9 cellular contexts compared by ENCODE assay signal in the genomic region with DNA sequence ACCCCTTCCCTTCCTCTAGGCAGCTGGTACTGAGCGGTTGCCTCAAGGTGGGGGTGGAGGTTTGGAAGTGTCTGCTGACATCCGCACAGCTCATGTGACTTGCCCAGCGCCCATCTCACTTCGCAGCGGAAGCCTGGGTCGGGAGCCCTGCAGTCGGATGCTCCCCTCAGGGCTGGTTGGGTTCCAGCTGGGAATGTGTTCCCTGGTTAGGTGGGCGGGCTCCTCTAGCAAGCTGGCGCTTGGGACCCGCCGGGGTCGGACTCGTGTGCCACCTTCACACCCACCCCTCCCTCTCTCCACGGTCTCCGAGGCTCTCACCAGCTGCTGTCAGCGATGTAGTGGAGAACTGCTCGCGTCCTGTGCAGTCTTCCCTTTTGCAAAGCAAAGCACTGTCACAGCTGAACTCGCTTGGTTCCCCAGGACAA. TPM values are rescaled to one million over a fixed set of nuclear protein-coding genes. Genes with fewer than 3 reads are reported as not detected.
DNase-seq lines count a peak whose midpoint lies in the region; ATAC-seq, FAIRE-seq and TF ChIP-seq lines count a peak whose summit lies in the region.
"Had no signal": no experiment of that assay in that cellular context is flagged by ENCODE, and none has a peak within 500 bp of the region (broad histone marks: within the 10 kb centered on the region; RNA-seq: fewer than 3 reads in every experiment).

No MANE protein-coding gene starts in this region.

- 85% methylated on average over 19 of the region's 19 CpGs for WGBS in smooth muscle cell (ENCODE audit: low lambda C conversion rate)

- no peaks in the 10 kb centered on the region for H3K9me3 Mint-ChIP-seq in CD4-positive, alpha-beta T cell
- H3K9me3 Mint-ChIP-seq in brain (no peaks in the 10 kb centered on the region), mesothelial cell of epicardium (no peaks in the 10 kb centered on the region)

- H3K4me1 ChIP-seq in mucosa of descending colon (ENCODE audit: low read depth) (peaks cover 26% of the 10 kb centered on the region), uterus (peaks cover 8 to 16% of the 10 kb centered on the region in 2 donors), smooth muscle cell (ENCODE audit: low read depth) (peaks cover 36% of the 10 kb centered on the region)

- no peaks in the 10 kb centered on the region for H3K36me3 ChIP-seq in mucosa of descending colon (ENCODE audit: low read depth)
- H3K36me3 ChIP-seq in uterus: no peaks in the 10 kb centered on the region
- no peaks in the 10 kb centered on the region for H3K36me3 ChIP-seq in smooth muscle cell (ENCODE audit: low read depth)

- no peaks in the 10 kb centered on the region for H3K27me3 ChIP-seq in CD4-positive, alpha-beta T cell (ENCODE audit: control insufficient read depth, insufficient read depth, low read length)
- H3K27me3 ChIP-seq in uterus (no peaks in the 10 kb centered on the region), smooth muscle cell (ENCODE audit: low read depth) (no peaks in the 10 kb centered on the region)

- TF ChIP-seq CTCF in CD4-positive, alpha-beta T cell (IDR thresholded peaks at IDR 0.05): no peak
- no peak for TF ChIP-seq CTCF in brain (conservative IDR thresholded peaks at IDR 0.05)
- no peak for TF ChIP-seq CTCF in mucosa of descending colon (IDR thresholded peaks at IDR 0.05)
- no peak for TF ChIP-seq CTCF in uterus (IDR thresholded peaks at IDR 0.05)
- no peak for TF ChIP-seq CTCF in mesothelial cell of epicardium (IDR thresholded peaks at IDR 0.05; ENCODE audit: unreplicated experiment)
- TF ChIP-seq CTCF in smooth muscle cell (IDR thresholded peaks at IDR 0.05; ENCODE audit: borderline replicate concordance, insufficient read depth, poor library complexity, severe bottlenecking): no peak

- H3K27ac ChIP-seq in CD4-positive, alpha-beta T cell (ENCODE audit: low read depth, low read length): peak overlapping the region; percentile 18
- H3K27ac ChIP-seq in uterus (peak overlapping the region in 1 of 2 donors; percentile 44), smooth muscle cell (ENCODE audit: low read depth) (no peak overlapping the region)

- peaks cover 100% of the 10 kb centered on the region for H4K20me1 ChIP-seq in smooth muscle cell (ENCODE audit: low read depth)

- H3K4me1 Mint-ChIP-seq in CD4-positive, alpha-beta T cell (ENCODE audit: low read depth): peaks cover 60% of the 10 kb centered on the region
- H3K4me1 Mint-ChIP-seq in brain (peaks cover 76% of the 10 kb centered on the region), mesothelial cell of epicardium (peaks cover 39% of the 10 kb centered on the region)

- H3K4me3 Mint-ChIP-seq in CD4-positive, alpha-beta T cell: peak overlapping the region; percentile 73
- peak overlapping the region; percentile 24 to 75 (median 56) for H3K4me3 Mint-ChIP-seq in brain
- H3K4me3 Mint-ChIP-seq in mesothelial cell of epicardium: no peak overlapping the region

- H3F3A ChIP-seq in smooth muscle cell (ENCODE audit: low read depth): no peaks in the 10 kb centered on the region

- H3K79me2 ChIP-seq in smooth muscle cell (ENCODE audit: low read depth): peaks cover 96% of the 10 kb centered on the region

- no peak overlapping the region for H3K9ac ChIP-seq in smooth muscle cell (ENCODE audit: low read depth)

- no peaks in the 10 kb centered on the region for H3K36me3 Mint-ChIP-seq in CD4-positive, alpha-beta T cell (ENCODE audit: low read depth)
- H3K36me3 Mint-ChIP-seq in brain: no peaks in the 10 kb centered on the region
- no peaks in the 10 kb centered on the region for H3K36me3 Mint-ChIP-seq in mesothelial cell of epicardium

- CTCF ChIA-PET in CD4-positive, alpha-beta T cell (lab: Charles Lee): interaction anchor here (1.0 to 1.8 kb wide), 3 partner anchors 11 to 23 kb away, joined by 4 to 8 read pairs (median 5); a partner anchor contains a TSS

- peak; percentile 22 to 55 (median 42) for DNase-seq in CD4-positive, alpha-beta T cell
- DNase-seq in NCI-H2081 (lab: John Stamatoyannopoulos, UW) (peak; percentile 68 to 84), mucosa of descending colon (no peak), uterus (no peak), GM12892 (ENCODE audit: insufficient read length) (no peak), mesothelial cell of epicardium (ENCODE audit: low spot score in 2 of 2, unreplicated experiment in 2 of 2) (no peak), smooth muscle cell (lab: John Stamatoyannopoulos, UW; ENCODE audit: unreplicated experiment) (no peak)
- DNase-seq: NCI-H748 treated with DMSO at 0.1 percent for 48 hours had no signal

- H2AFZ ChIP-seq in smooth muscle cell (ENCODE audit: low read depth): no peak overlapping the region

- H3K9me3 ChIP-seq in CD4-positive, alpha-beta T cell (ENCODE audit: control insufficient read depth, low read length): no peaks in the 10 kb centered on the region
- H3K9me3 ChIP-seq in mucosa of descending colon (no peaks in the 10 kb centered on the region), uterus (no peaks in the 10 kb centered on the region), smooth muscle cell (replicated peaks; ENCODE audit: low read depth) (no peaks in the 10 kb centered on the region)

- POLR2A ChIA-PET in CD4-positive, alpha-beta T cell (lab: Charles Lee): interaction anchor here (0.6 to 4.8 kb wide), 8 partner anchors 10 to 259 kb away, joined by 3 to 71 read pairs (median 4); a partner anchor contains a TSS

- peak overlapping the region; percentile 86 for H3K27ac Mint-ChIP-seq in CD4-positive, alpha-beta T cell
- H3K27ac Mint-ChIP-seq in brain (peak overlapping the region; percentile 75 to 93 (median 89)), mesothelial cell of epicardium (no peak overlapping the region)

- ATAC-seq in CD4-positive, alpha-beta T cell (ENCODE audit: poor library complexity): peak; percentile 94
- peak; percentile 31 for ATAC-seq in mucosa of descending colon

- no peak overlapping the region for H3K4me2 ChIP-seq in smooth muscle cell

- no peak for TF ChIP-seq POLR2A in uterus (IDR thresholded peaks at IDR 0.05)
- no peak for TF ChIP-seq POLR2A in GM12892 (IDR thresholded peaks at IDR 0.05; ENCODE audit: low read depth, low read length)

- FAIRE-seq in GM12892 (lab: Jason Lieb, UNC): no peak

- H3K4me3 ChIP-seq in mucosa of descending colon: no peak overlapping the region
- H3K4me3 ChIP-seq in uterus: no peak overlapping the region
- H3K4me3 ChIP-seq in smooth muscle cell: no peak overlapping the region

- H3K27me3 Mint-ChIP-seq in CD4-positive, alpha-beta T cell: no peaks in the 10 kb centered on the region
- H3K27me3 Mint-ChIP-seq in brain: no peaks in the 10 kb centered on the region
- no peaks in the 10 kb centered on the region for H3K27me3 Mint-ChIP-seq in mesothelial cell of epicardium (ENCODE audit: low read depth)

- intact Hi-C loops in CD4-positive, alpha-beta T cell (cut with DNase I, micrococcal nuclease): loop anchor here in 1 of 2 experiments (5.0 kb wide), 1 partner anchor 84 kb away; no protein-coding TSS in a partner anchor
- intact Hi-C loops in mucosa of descending colon (cut with DNase I, micrococcal nuclease) (no loop called here), uterus (cut with DNase I; ENCODE audit: low total_unique reads) (no loop called here)

RNA-seq across cellular contexts. Expression of a gene that starts 10.2 kb away (rescaled TPM):
- 10 to 100 TPM; 17.2 to 19.6 TPM for total RNA-seq in CD4-positive, alpha-beta T cell
- 59.2 TPM for polyA plus RNA-seq in brain (ENCODE audit: insufficient read depth, low read depth, low replicate concordance)
- total RNA-seq in mucosa of descending colon: 10 to 100 TPM; 27.2 to 33.6 (median 31.7) TPM
- 10 to 100 TPM in 3 of 4 donors, 1 to 10 TPM in 1; 6.7 to 43.8 (median 24.4) TPM for total RNA-seq in uterus
- 6.2 TPM for polyA plus RNA-seq in GM12892 (2012; ENCODE audit: missing spikeins)
- 36.2 to 40.7 TPM (median 38.9 TPM) in 3 replicates for total RNA-seq in mesothelial cell of epicardium
- total RNA-seq in smooth muscle cell: 11.7 and 19.2 TPM in 2 replicates
- polyA plus RNA-seq in smooth muscle cell: 8.2 and 8.7 TPM in 2 replicates

RNA-seq across cellular contexts. Expression of a gene that starts 24.2 kb away (rescaled TPM):
- 1 to 10 TPM; 4.0 to 4.8 TPM for total RNA-seq in CD4-positive, alpha-beta T cell
- polyA plus RNA-seq in brain (ENCODE audit: insufficient read depth, low read depth, low replicate concordance) (20.6 TPM), smooth muscle cell (66.5 and 67.0 TPM in 2 replicates)
- total RNA-seq in mucosa of descending colon (10 to 100 TPM; 14.4 to 22.6 (median 21.8) TPM), uterus (10 to 100 TPM in 3 of 4 donors, 1 to 10 TPM in 1; 3.5 to 18.4 (median 13.7) TPM), mesothelial cell of epicardium (24.2 to 27.5 TPM (median 24.4 TPM) in 3 replicates), smooth muscle cell (29.4 and 50.6 TPM in 2 replicates)
- 44.3 TPM for polyA plus RNA-seq in GM12892 (2012; ENCODE audit: missing spikeins)

RNA-seq across cellular contexts. Expression of a gene that starts 26.9 kb away (rescaled TPM):
- 1 to 10 TPM; 2.0 to 2.4 TPM for total RNA-seq in CD4-positive, alpha-beta T cell
- polyA plus RNA-seq in brain (ENCODE audit: insufficient read depth, low read depth, low replicate concordance) (2.1 TPM), smooth muscle cell (0.21 and 1.7 TPM in 2 replicates)
- total RNA-seq in mucosa of descending colon (1 to 10 TPM; 2.8 to 5.0 (median 4.9) TPM), uterus (under 1 TPM in 1 of 4 donors, not detected in 3; 0.27 TPM), mesothelial cell of epicardium (0.99 to 1.1 TPM (median 1.1 TPM) in 3 replicates), smooth muscle cell (1.1 TPM in 1 of 2 replicates, not detected in the other)
- 0.68 TPM for polyA plus RNA-seq in GM12892 (2012; ENCODE audit: missing spikeins)

RNA-seq across cellular contexts. Expression of a gene that starts 57.6 kb away (rescaled TPM):
- total RNA-seq in CD4-positive, alpha-beta T cell: under 1 TPM; 0.73 to 0.91 TPM
- 0.42 TPM for polyA plus RNA-seq in brain (ENCODE audit: insufficient read depth, low read depth, low replicate concordance)
- not detected for total RNA-seq in mucosa of descending colon
- total RNA-seq in uterus: under 1 TPM in 1 of 4 donors, not detected in 3; 0.21 TPM
- polyA plus RNA-seq in GM12892 (2012; ENCODE audit: missing spikeins): 0.11 TPM
- 0.54 to 1.1 TPM (median 0.71 TPM) in 3 replicates for total RNA-seq in mesothelial cell of epicardium
- total RNA-seq in smooth muscle cell: 1.1 and 1.6 TPM in 2 replicates
- polyA plus RNA-seq in smooth muscle cell: 0.13 and 1.1 TPM in 2 replicates

Comparison
In these comparisons a context has a peak if more than half of its experiments do, and no peak if none do; other contexts are left out.
1. DNase-seq: peak in CD4-positive, alpha-beta T cell (10 of 10) and NCI-H2081 (2 of 2); none in mucosa of descending colon (0 of 3), uterus (0 of 2), GM12892 (single experiment), mesothelial cell of epicardium (0 of 2) and smooth muscle cell (single experiment).